In the genomic region with DNA sequence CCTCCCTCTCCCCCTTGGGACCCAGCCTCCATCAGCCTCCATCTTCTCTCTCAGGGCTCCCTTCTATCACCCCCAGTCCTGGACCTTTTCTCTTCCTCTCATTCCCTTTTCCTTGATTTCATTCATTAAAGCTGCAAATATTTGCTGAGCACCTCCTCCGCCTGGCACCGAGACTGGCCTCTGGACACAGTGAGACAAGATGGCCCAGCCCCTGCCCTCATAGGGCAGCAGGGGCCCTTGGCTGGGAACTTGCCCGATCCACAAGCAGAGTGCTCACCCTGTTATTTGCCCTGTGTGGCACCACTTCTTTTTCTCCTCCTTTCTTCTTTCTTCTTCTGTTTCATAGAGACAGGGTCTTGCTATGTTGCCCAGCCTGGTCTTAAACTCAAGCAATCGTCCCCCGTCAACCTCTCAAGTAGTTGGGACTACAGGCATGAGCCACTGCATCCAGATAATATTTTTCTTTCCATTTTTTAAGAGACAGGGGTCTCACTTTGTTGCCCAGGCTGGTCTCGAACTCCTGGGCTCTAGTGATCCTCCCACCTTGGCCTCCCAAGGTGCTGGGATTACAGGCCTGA, we compare ENCODE assay signal across 1 cellular context.
TF ChIP-seq lines count a peak whose summit lies in the region.

No MANE protein-coding gene starts in this region.

TF ChIP-seq in IMR-90, 13 proteins besides CTCF, POLR2A, EP300 and RAD21 (continued from another document):
- no peak for TF ChIP-seq MAFK (IDR thresholded peaks at IDR 0.05; ENCODE audit: low read depth, low read length)
- no peak for TF ChIP-seq RFX5 (IDR thresholded peaks at IDR 0.05; ENCODE audit: low read depth, low read length)
- TF ChIP-seq, protein P1, sequence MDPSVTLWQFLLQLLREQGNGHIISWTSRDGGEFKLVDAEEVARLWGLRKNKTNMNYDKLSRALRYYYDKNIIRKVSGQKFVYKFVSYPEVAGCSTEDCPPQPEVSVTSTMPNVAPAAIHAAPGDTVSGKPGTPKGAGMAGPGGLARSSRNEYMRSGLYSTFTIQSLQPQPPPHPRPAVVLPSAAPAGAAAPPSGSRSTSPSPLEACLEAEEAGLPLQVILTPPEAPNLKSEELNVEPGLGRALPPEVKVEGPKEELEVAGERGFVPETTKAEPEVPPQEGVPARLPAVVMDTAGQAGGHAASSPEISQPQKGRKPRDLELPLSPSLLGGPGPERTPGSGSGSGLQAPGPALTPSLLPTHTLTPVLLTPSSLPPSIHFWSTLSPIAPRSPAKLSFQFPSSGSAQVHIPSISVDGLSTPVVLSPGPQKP (IDR thresholded peaks at IDR 0.05; ENCODE audit: borderline replicate concordance, low read depth, low read length): no peak
- TF ChIP-seq NFE2L2 (IDR thresholded peaks at IDR 0.05; ENCODE audit: low read depth, low read length): no peak
